Comparison of ENCODE assay signal across 9 cellular contexts in genomic region chr11:112784323-112785073, GRCh38.
DNase-seq lines count a peak whose midpoint lies in the region; ATAC-seq and TF ChIP-seq lines count a peak whose summit lies in the region.
"Had no signal": no experiment of that assay in that cellular context is flagged by ENCODE, and none has a peak within 500 bp of the region (broad histone marks: within the 10 kb centered on the region; RNA-seq: fewer than 3 reads in every experiment).

No MANE protein-coding gene starts in this region.

- H2AK5ac ChIP-seq in neuronal stem cell (ENCODE audit: low read depth, low read length) = no peak overlapping the region

- H3K4me1 ChIP-seq in neuronal stem cell (ENCODE audit: control insufficient read depth in 2 of 2, insufficient read depth in 1 of 2, low read depth in 1 of 2, low read length in 2 of 2) = no peaks in the 10 kb centered on the region

- in situ Hi-C loops in Caki2 (cut with HindIII; ENCODE audit: low pct_unique_long_range_greater_than_20kb, low sequenced_read_pairs) = no loop called here

- H3K9me3 Mint-ChIP-seq in T-cell = no peaks in the 10 kb centered on the region

- H3K79me1 ChIP-seq in neuronal stem cell (ENCODE audit: low read depth, low read length) = no peaks in the 10 kb centered on the region

- H3K4me3 ChIP-seq in fibroblast of mammary gland (ENCODE audit: control insufficient read depth, low read depth, low read length) (no peak overlapping the region), neuronal stem cell (ENCODE audit: low read length in 2 of 2) (no peak overlapping the region)

- WGBS in neuronal stem cell (ENCODE audit: extremely low coverage in 2 of 2, insufficient read length in 2 of 2, insufficient replicate concordance in 1 of 2), 2 donors = no CpG with 5 or more reads among the region's 24 CpGs

- ATAC-seq in T-cell (replicated peaks in 1 of 4) (no peak), GM21381 (IDR thresholded peaks at IDR 0.05; ENCODE audit: unreplicated experiment) (no peak)

- DNase-seq in Caki2 (ENCODE audit: low read depth) = peak; percentile 53
- peak; percentile 79 to 91 for DNase-seq in NCI-H524 (lab: John Stamatoyannopoulos, UW)
- DNase-seq in fibroblast of mammary gland (ENCODE audit: low read depth) = peak; percentile 28
- DNase-seq in neuronal stem cell (ENCODE audit: low spot score) = no peak
- no peak for DNase-seq in activated CD4-positive, CD25-positive, alpha-beta regulatory T cell (lab: John Stamatoyannopoulos, UW)
- no peak for DNase-seq in CD1c-positive myeloid dendritic cell (ENCODE audit: extremely low spot score)
- no peak for DNase-seq in T-cell

- no peak overlapping the region for H3K4me3 Mint-ChIP-seq in T-cell
- H3K4me3 Mint-ChIP-seq: activated naive CD8-positive, alpha-beta T cell had no signal

- peak overlapping the region; percentile 49 for H3K18ac ChIP-seq in neuronal stem cell (ENCODE audit: low read length)

- CTCF ChIA-PET in T-cell (lab: Charles Lee) = no interaction called here

- no peak overlapping the region for H2BK12ac ChIP-seq in neuronal stem cell (ENCODE audit: low read length)

- no peak overlapping the region for H2AFZ ChIP-seq in neuronal stem cell (ENCODE audit: low read length)

- H2BK120ac ChIP-seq in neuronal stem cell (ENCODE audit: low read depth, low read length) = no peak overlapping the region

- H3K23ac ChIP-seq in neuronal stem cell (ENCODE audit: low read depth, low read length, poor library complexity) = no peak overlapping the region

- no peaks in the 10 kb centered on the region for H3K36me3 ChIP-seq in neuronal stem cell (replicated peaks in 1 of 2; ENCODE audit: control insufficient read depth in 2 of 2, insufficient read depth in 2 of 2, low read length in 2 of 2)

- TF ChIP-seq CTCF in fibroblast of mammary gland (conservative IDR thresholded peaks at IDR 0.05; ENCODE audit: control insufficient read depth, insufficient read depth, low read depth, low read length) = no peak

- H3K4me1 Mint-ChIP-seq in T-cell = no peaks in the 10 kb centered on the region

- H2BK15ac ChIP-seq in neuronal stem cell (ENCODE audit: low read length) = no peak overlapping the region

- H3K27ac Mint-ChIP-seq in T-cell = no peak overlapping the region
- H3K27ac Mint-ChIP-seq: activated naive CD8-positive, alpha-beta T cell had no signal

- no peaks in the 10 kb centered on the region for H3K27me3 ChIP-seq in neuronal stem cell (ENCODE audit: control insufficient read depth in 3 of 3, insufficient read depth in 3 of 3, low read depth in 1 of 3, low read length in 3 of 3)

- POLR2A ChIA-PET in T-cell (lab: Charles Lee) = no interaction called here

- H3K14ac ChIP-seq in neuronal stem cell (ENCODE audit: low read length) = no peak overlapping the region

- no peaks in the 10 kb centered on the region for H3K36me3 Mint-ChIP-seq in T-cell
- H3K36me3 Mint-ChIP-seq: activated naive CD8-positive, alpha-beta T cell had no signal

- no peak overlapping the region for H4K8ac ChIP-seq in neuronal stem cell (ENCODE audit: low read depth, low read length)

- no peak overlapping the region for H3K9ac ChIP-seq in neuronal stem cell (ENCODE audit: low read depth, low read length, poor library complexity)

- no peak overlapping the region for H2BK5ac ChIP-seq in neuronal stem cell (ENCODE audit: low read length)

- no peak overlapping the region for H3K4me2 ChIP-seq in neuronal stem cell (ENCODE audit: insufficient read depth, low read length, poor library complexity, severe bottlenecking)

- H3K27ac ChIP-seq in neuronal stem cell (replicated peaks; ENCODE audit: low read length) = no peak overlapping the region

- no peak overlapping the region for H3K4ac ChIP-seq in neuronal stem cell (ENCODE audit: low read length)

- H4K91ac ChIP-seq in neuronal stem cell (ENCODE audit: low read depth, low read length, poor library complexity) = no peak overlapping the region

- peaks cover 20 to 22% of the 10 kb centered on the region in 2 donors for H3K27me3 Mint-ChIP-seq in T-cell

- H3K9me3 ChIP-seq in neuronal stem cell (replicated peaks in 1 of 2; ENCODE audit: control insufficient read depth in 2 of 2, insufficient read depth in 1 of 2, low read depth in 1 of 2, low read length in 2 of 2) = no peaks in the 10 kb centered on the region

Comparison
In these comparisons a context has a peak if more than half of its experiments do, and no peak if none do; other contexts are left out.
1. DNase-seq: peak in Caki2 (single experiment), NCI-H524 (2 of 2) and fibroblast of mammary gland (single experiment); none in neuronal stem cell (single experiment), activated CD4-positive, CD25-positive, alpha-beta regulatory T cell (0 of 4), CD1c-positive myeloid dendritic cell (single experiment) and T-cell (0 of 34).